8 cellular contexts compared by ENCODE assay signal in the genomic region with DNA sequence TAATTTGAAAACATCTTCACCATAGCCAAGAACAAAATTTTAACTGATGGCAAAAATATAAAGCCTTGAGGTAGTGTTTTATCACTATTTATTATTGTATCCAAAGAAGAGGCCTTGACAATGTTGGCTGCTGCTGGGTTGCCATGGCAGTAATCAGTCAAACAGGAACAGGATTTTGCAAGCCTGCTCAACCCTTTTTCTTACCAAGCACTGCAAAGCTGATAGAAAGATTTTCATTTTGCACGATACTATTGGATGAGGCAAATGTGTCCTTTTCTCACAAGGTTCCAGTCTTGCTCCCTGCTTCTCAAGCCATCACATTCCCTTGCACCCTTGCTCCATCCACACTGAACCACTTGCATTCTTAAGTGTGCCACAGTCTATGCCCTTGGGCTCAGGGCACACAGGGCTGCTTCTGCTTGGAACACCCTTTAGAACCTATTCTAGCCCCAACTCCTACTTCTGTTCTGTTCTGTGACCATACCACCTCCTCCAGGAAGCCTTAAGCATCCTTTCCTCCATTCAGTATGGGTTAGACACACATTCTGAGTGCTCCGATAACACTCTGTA.
DNase-seq lines count a peak whose midpoint lies in the region; ATAC-seq and TF ChIP-seq lines count a peak whose summit lies in the region.

No MANE protein-coding gene starts in this region.

- H3K4me1 ChIP-seq in HAP-1: no peaks in the 10 kb centered on the region

- H3K4me3 Mint-ChIP-seq in endothelial cell (ENCODE audit: unreplicated experiment): no peak overlapping the region
- peak overlapping the region in 1 of 10 donors; percentile 46 for H3K4me3 Mint-ChIP-seq in naive thymus-derived CD8-positive, alpha-beta T cell

- H3K4me3 ChIP-seq in HAP-1: no peak overlapping the region

- H3K27me3 ChIP-seq in HAP-1 (ENCODE audit: low read depth): no peaks in the 10 kb centered on the region

- peaks cover 5% of the 10 kb centered on the region for H3K4me1 Mint-ChIP-seq in endothelial cell (ENCODE audit: unreplicated experiment)
- H3K4me1 Mint-ChIP-seq in naive thymus-derived CD8-positive, alpha-beta T cell: peaks cover 23 to 40% (median 35%) of the 10 kb centered on the region in 4 donors

- H3K27me3 Mint-ChIP-seq in endothelial cell (ENCODE audit: unreplicated experiment): peaks cover 2% of the 10 kb centered on the region
- no peaks in the 10 kb centered on the region for H3K27me3 Mint-ChIP-seq in naive thymus-derived CD8-positive, alpha-beta T cell

- in situ Hi-C loops in HAP-1 (cut with MboI; ENCODE audit: low sequenced_read_pairs): no loop called here

- no peaks in the 10 kb centered on the region for H3K36me3 ChIP-seq in HAP-1 (replicated peaks)

- no peaks in the 10 kb centered on the region for H3K9me3 Mint-ChIP-seq in endothelial cell (ENCODE audit: unreplicated experiment)
- peaks cover 3 to 24% (median 13%) of the 10 kb centered on the region in 9 donors for H3K9me3 Mint-ChIP-seq in naive thymus-derived CD8-positive, alpha-beta T cell

- H3K36me3 Mint-ChIP-seq in endothelial cell (ENCODE audit: low read depth, unreplicated experiment): peaks cover 7% of the 10 kb centered on the region
- peaks cover 26 to 30% (median 29%) of the 10 kb centered on the region in 3 donors for H3K36me3 Mint-ChIP-seq in naive thymus-derived CD8-positive, alpha-beta T cell

- H3K27ac Mint-ChIP-seq in endothelial cell (ENCODE audit: unreplicated experiment): peak overlapping the region; percentile 74
- peak overlapping the region; percentile 4 to 91 (median 68) for H3K27ac Mint-ChIP-seq in naive thymus-derived CD8-positive, alpha-beta T cell

- peak; percentile 47 for DNase-seq in DMS153 treated with DMSO at 0.1 percent for 48 hours (lab: John Stamatoyannopoulos, UW; ENCODE audit: unreplicated experiment)
- DNase-seq in NCI-H510A (lab: John Stamatoyannopoulos, UW): peak; percentile 6
- DNase-seq in endothelial cell (ENCODE audit: low spot score): no peak
- DNase-seq in naive thymus-derived CD8-positive, alpha-beta T cell: peak in 3 of 10 donors; percentile 14 to 42 (median 27)
- no peak for DNase-seq in stimulated activated naive CD8-positive, alpha-beta T cell treated with anti-CD3 and anti-CD28 coated beads, Interleukin-15, Interleukin-2, amounts not matched to agents 100 U/mL and 50 U/mL, for 24 hours
- DNase-seq in HAP-1 (ENCODE audit: low spot score in 2 of 2): no peak
- no peak for DNase-seq in stimulated activated CD4-positive, alpha-beta T cell treated with anti-CD3 and anti-CD28 coated beads, Interleukin-4, amount 100 ng/mL, for 1 hour

- ATAC-seq in naive thymus-derived CD8-positive, alpha-beta T cell: peak; percentile 69 to 73
- ATAC-seq in stimulated activated naive CD8-positive, alpha-beta T cell treated with anti-CD3 and anti-CD28 coated beads, Interleukin-15, Interleukin-2, amounts not matched to agents 100 U/mL and 50 U/mL, for 24 hours: no peak
- no peak for ATAC-seq in GM18517 (IDR thresholded peaks at IDR 0.05; ENCODE audit: unreplicated experiment)

- POLR2A ChIA-PET in naive thymus-derived CD8-positive, alpha-beta T cell (lab: Charles Lee): interaction anchor here (0.5 to 1.7 kb wide), 6 partner anchors 11 to 241 kb away, joined by 3 to 4 read pairs (median 3); partner anchors contain the start of genes AMIGO2 and PCED1B

- no peak for TF ChIP-seq CTCF in endothelial cell (IDR thresholded peaks at IDR 0.05; ENCODE audit: unreplicated experiment)

- H3K9me3 ChIP-seq in HAP-1: no peaks in the 10 kb centered on the region

Comparison
In these comparisons a context has a peak if more than half of its experiments do, and no peak if none do; other contexts are left out.
1. DNase-seq: peak in DMS153 treated with DMSO at 0.1 percent for 48 hours (single experiment) and NCI-H510A (single experiment); none in endothelial cell (single experiment), stimulated activated naive CD8-positive, alpha-beta T cell treated with anti-CD3 and anti-CD28 coated beads, Interleukin-15, Interleukin-2, amounts not matched to agents 100 U/mL and 50 U/mL, for 24 hours (single experiment), HAP-1 (0 of 2) and stimulated activated CD4-positive, alpha-beta T cell treated with anti-CD3 and anti-CD28 coated beads, Interleukin-4, amount 100 ng/mL, for 1 hour (single experiment).
2. ATAC-seq: peak in naive thymus-derived CD8-positive, alpha-beta T cell (2 of 2); none in stimulated activated naive CD8-positive, alpha-beta T cell treated with anti-CD3 and anti-CD28 coated beads, Interleukin-15, Interleukin-2, amounts not matched to agents 100 U/mL and 50 U/mL, for 24 hours (single experiment) and GM18517 (single experiment).